1 cellular context compared by ENCODE assay signal in the genomic region with DNA sequence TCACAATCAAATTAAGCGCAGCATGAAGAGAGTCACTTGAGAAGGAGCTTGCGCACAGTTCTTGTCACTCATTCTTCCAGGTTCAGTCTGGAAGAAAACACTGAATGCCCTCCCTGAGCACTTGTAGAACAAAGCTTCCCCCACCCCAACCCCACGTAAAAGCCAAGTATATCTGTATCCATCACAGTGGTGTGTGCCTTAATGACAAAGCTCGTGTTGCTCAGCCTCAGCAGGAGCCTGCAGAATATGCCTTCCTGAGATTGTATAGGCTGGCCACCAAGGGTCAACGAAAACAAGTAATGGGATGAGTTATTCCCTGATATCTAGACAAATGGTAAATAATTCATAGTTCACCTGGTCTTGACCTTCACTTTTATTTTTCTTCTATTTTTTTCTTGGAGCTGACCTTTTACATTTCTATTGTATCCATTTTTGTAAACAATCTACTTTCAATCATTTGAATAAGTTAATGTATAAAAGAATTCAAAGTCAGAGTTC.
TF ChIP-seq lines count a peak whose summit lies in the region.

No MANE protein-coding gene starts in this region.

TF ChIP-seq in GM23338, 12 proteins besides CTCF, POLR2A, EP300 and RAD21 (continued from another document):
- TF ChIP-seq, protein P1, sequence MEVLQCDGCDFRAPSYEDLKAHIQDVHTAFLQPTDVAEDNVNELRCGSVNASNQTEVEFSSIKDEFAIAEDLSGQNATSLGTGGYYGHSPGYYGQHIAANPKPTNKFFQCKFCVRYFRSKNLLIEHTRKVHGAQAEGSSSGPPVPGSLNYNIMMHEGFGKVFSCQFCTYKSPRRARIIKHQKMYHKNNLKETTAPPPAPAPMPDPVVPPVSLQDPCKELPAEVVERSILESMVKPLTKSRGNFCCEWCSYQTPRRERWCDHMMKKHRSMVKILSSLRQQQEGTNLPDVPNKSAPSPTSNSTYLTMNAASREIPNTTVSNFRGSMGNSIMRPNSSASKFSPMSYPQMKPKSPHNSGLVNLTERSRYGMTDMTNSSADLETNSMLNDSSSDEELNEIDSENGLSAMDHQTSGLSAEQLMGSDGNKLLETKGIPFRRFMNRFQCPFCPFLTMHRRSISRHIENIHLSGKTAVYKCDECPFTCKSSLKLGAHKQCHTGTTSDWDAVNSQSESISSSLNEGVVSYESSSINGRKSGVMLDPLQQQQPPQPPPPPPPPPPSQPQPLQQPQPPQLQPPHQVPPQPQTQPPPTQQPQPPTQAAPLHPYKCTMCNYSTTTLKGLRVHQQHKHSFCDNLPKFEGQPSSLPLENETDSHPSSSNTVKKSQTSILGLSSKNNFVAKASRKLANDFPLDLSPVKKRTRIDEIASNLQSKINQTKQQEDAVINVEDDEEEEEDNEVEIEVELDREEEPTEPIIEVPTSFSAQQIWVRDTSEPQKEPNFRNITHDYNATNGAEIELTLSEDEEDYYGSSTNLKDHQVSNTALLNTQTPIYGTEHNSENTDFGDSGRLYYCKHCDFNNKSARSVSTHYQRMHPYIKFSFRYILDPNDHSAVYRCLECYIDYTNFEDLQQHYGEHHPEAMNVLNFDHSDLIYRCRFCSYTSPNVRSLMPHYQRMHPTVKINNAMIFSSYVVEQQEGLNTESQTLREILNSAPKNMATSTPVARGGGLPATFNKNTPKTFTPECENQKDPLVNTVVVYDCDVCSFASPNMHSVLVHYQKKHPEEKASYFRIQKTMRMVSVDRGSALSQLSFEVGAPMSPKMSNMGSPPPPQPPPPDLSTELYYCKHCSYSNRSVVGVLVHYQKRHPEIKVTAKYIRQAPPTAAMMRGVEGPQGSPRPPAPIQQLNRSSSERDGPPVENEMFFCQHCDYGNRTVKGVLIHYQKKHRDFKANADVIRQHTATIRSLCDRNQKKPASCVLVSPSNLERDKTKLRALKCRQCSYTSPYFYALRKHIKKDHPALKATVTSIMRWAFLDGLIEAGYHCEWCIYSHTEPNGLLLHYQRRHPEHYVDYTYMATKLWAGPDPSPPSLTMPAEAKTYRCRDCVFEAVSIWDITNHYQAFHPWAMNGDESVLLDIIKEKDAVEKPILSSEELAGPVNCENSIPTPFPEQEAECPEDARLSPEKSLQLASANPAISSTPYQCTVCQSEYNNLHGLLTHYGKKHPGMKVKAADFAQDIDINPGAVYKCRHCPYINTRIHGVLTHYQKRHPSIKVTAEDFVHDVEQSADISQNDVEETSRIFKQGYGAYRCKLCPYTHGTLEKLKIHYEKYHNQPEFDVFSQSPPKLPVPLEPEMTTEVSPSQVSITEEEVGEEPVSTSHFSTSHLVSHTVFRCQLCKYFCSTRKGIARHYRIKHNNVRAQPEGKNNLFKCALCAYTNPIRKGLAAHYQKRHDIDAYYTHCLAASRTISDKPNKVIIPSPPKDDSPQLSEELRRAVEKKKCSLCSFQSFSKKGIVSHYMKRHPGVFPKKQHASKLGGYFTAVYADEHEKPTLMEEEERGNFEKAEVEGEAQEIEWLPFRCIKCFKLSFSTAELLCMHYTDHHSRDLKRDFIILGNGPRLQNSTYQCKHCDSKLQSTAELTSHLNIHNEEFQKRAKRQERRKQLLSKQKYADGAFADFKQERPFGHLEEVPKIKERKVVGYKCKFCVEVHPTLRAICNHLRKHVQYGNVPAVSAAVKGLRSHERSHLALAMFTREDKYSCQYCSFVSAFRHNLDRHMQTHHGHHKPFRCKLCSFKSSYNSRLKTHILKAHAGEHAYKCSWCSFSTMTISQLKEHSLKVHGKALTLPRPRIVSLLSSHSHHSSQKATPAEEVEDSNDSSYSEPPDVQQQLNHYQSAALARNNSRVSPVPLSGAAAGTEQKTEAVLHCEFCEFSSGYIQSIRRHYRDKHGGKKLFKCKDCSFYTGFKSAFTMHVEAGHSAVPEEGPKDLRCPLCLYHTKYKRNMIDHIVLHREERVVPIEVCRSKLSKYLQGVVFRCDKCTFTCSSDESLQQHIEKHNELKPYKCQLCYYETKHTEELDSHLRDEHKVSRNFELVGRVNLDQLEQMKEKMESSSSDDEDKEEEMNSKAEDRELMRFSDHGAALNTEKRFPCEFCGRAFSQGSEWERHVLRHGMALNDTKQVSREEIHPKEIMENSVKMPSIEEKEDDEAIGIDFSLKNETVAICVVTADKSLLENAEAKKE (CRISPR knock-in tag; IDR thresholded peaks at IDR 0.05), result no peak
- TF ChIP-seq, protein P2, sequence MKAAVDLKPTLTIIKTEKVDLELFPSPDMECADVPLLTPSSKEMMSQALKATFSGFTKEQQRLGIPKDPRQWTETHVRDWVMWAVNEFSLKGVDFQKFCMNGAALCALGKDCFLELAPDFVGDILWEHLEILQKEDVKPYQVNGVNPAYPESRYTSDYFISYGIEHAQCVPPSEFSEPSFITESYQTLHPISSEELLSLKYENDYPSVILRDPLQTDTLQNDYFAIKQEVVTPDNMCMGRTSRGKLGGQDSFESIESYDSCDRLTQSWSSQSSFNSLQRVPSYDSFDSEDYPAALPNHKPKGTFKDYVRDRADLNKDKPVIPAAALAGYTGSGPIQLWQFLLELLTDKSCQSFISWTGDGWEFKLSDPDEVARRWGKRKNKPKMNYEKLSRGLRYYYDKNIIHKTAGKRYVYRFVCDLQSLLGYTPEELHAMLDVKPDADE (IDR thresholded peaks at IDR 0.05), result no peak
TF ChIP-seq in GM23338: peak in this region for 0.
